In genomic region chr3:58337190-58337589, GRCh38 we compare ENCODE assay signal across 13 cellular contexts.
"Had no signal": no experiment of that assay in that cellular context is flagged by ENCODE, and none has a peak within 500 bp of the region (broad histone marks: within the 10 kb centered on the region; RNA-seq: fewer than 3 reads in every experiment).

No MANE protein-coding gene starts in this region.

- H3K36me3 ChIP-seq: ovary, thoracic aorta had no signal

- H3K27ac Mint-ChIP-seq: activated CD4-positive, alpha-beta T cell treated with anti-CD3 and anti-CD28 coated beads, Interleukin-2, amount 10 ng/mL, durations not matched to agents 7 days and 5 days; activated naive CD8-positive, alpha-beta T cell treated with anti-CD3 and anti-CD28 coated beads, Interleukin-2, amount 50 U/mL, for 24 hours; endodermal cell had no signal

- H3K4me3 ChIP-seq: ovary, thoracic aorta had no signal

- H3K27me3 ChIP-seq: ovary had no signal

- H3K4me3 Mint-ChIP-seq: activated CD4-positive, alpha-beta T cell treated with anti-CD3 and anti-CD28 coated beads, Interleukin-2, amount 10 ng/mL, durations not matched to agents 7 days and 5 days; activated naive CD8-positive, alpha-beta T cell treated with anti-CD3 and anti-CD28 coated beads, Interleukin-2, amount 50 U/mL, for 24 hours; activated T-helper 1 cell treated with anti-CD3 and anti-CD28 coated beads, Interleukin-12 subunit alpha, Interleukin-12 subunit beta, Interleukin-2, Interleukin-4 antibody, amounts not matched to agents 30 ng/mL and 10 ng/mL and 1 ng/mL, durations not matched to agents 14 hours and 24 hours and 36 hours; endodermal cell; stimulated activated naive CD8-positive, alpha-beta T cell treated with anti-CD3 and anti-CD28 coated beads, Interleukin-15, amount 100 ng/mL, for 72 hours had no signal

- H3K27ac ChIP-seq: ovary, thoracic aorta had no signal

- DNase-seq: activated CD4-positive, alpha-beta T cell treated with anti-CD3 and anti-CD28 coated beads, Interleukin-2, amount 10 ng/mL, durations not matched to agents 7 days and 5 days; activated CD4-positive, CD25-positive, alpha-beta regulatory T cell; activated CD8-positive, alpha-beta memory T cell treated with anti-CD3 and anti-CD28 coated beads for 24 hours; activated naive CD4-positive, alpha-beta T cell treated with Interleukin-2 at 50 U/mL for 16 hours; activated naive CD8-positive, alpha-beta T cell treated with anti-CD3 and anti-CD28 coated beads, Interleukin-2, amount 50 U/mL, for 24 hours; aorta; endodermal cell; head of caudate nucleus; kidney glomerular epithelial cell; ovary; stimulated activated naive CD8-positive, alpha-beta T cell treated with anti-CD3 and anti-CD28 coated beads, Interleukin-15, amount 100 ng/mL, for 72 hours had no signal

- H3K9me3 ChIP-seq: ovary, thoracic aorta had no signal

- H3K27me3 Mint-ChIP-seq: activated CD4-positive, alpha-beta T cell treated with anti-CD3 and anti-CD28 coated beads, Interleukin-2, amount 10 ng/mL, durations not matched to agents 7 days and 5 days; activated naive CD8-positive, alpha-beta T cell treated with anti-CD3 and anti-CD28 coated beads, Interleukin-2, amount 50 U/mL, for 24 hours; stimulated activated naive CD8-positive, alpha-beta T cell treated with anti-CD3 and anti-CD28 coated beads, Interleukin-15, amount 100 ng/mL, for 72 hours had no signal

- H3K9me3 Mint-ChIP-seq: activated CD4-positive, alpha-beta T cell treated with anti-CD3 and anti-CD28 coated beads, Interleukin-2, amount 10 ng/mL, durations not matched to agents 7 days and 5 days; activated naive CD8-positive, alpha-beta T cell treated with anti-CD3 and anti-CD28 coated beads, Interleukin-2, amount 50 U/mL, for 24 hours; activated T-helper 1 cell treated with anti-CD3 and anti-CD28 coated beads, Interleukin-12 subunit alpha, Interleukin-12 subunit beta, Interleukin-2, Interleukin-4 antibody, amounts not matched to agents 30 ng/mL and 10 ng/mL and 1 ng/mL, durations not matched to agents 14 hours and 24 hours and 36 hours; endodermal cell; stimulated activated naive CD8-positive, alpha-beta T cell treated with anti-CD3 and anti-CD28 coated beads, Interleukin-15, amount 100 ng/mL, for 72 hours had no signal
